In genomic region chr19:13834308-13834790, GRCh38 we compare ENCODE assay signal across 10 cellular contexts. TPM values are rescaled to one million over a fixed set of nuclear protein-coding genes. Genes with fewer than 3 reads are reported as not detected.
DNase-seq lines count a peak whose midpoint lies in the region; ATAC-seq, FAIRE-seq and TF ChIP-seq lines count a peak whose summit lies in the region.
"Had no signal": no experiment of that assay in that cellular context is flagged by ENCODE, and none has a peak within 500 bp of the region (broad histone marks: within the 10 kb centered on the region; RNA-seq: fewer than 3 reads in every experiment).

No MANE protein-coding gene starts in this region.

- intact Hi-C loops in prostate gland (cut with DNase I): no loop called here

- no peaks in the 10 kb centered on the region for H3K9me3 ChIP-seq in SU-DHL-6 (ENCODE audit: insufficient read depth, low read length)
- no peaks in the 10 kb centered on the region for H3K9me3 ChIP-seq in esophagus (ENCODE audit: control insufficient read depth in 2 of 2, insufficient read depth in 1 of 2, low read depth in 1 of 2, low read length in 1 of 2)
- H3K9me3 ChIP-seq in prostate gland: no peaks in the 10 kb centered on the region

- peak overlapping the region; percentile 55 for H3K4me3 ChIP-seq in SU-DHL-6 (ENCODE audit: insufficient read depth, low read length, poor library complexity, severe bottlenecking)
- H3K4me3 ChIP-seq in esophagus (ENCODE audit: low read depth in 1 of 2, low read length in 2 of 2): no peak overlapping the region
- H3K4me3 ChIP-seq in prostate gland: no peak overlapping the region

- H3K36me3 ChIP-seq in SU-DHL-6 (ENCODE audit: low read length) (no peaks in the 10 kb centered on the region), esophagus (ENCODE audit: control insufficient read depth in 2 of 2, insufficient read depth in 2 of 2, low read length in 1 of 2) (peaks cover 3 to 28% of the 10 kb centered on the region in 2 donors), prostate gland (peaks cover 5 to 6% of the 10 kb centered on the region in 2 donors)

- H3K9me2 ChIP-seq in SU-DHL-6 (replicated peaks; ENCODE audit: insufficient read depth, low read length): no peaks in the 10 kb centered on the region

- H3F3A ChIP-seq in SU-DHL-6 (ENCODE audit: insufficient read depth): no peaks in the 10 kb centered on the region

- H3K4me2 ChIP-seq in SU-DHL-6 (ENCODE audit: low read depth, low read length, poor library complexity, severe bottlenecking): peak overlapping the region; percentile 70

- WGBS in esophagus, 2 donors: 43 to 50% methylated on average over 9 of the region's 9 CpGs
- WGBS in prostate gland: 42% methylated on average over 9 of the region's 9 CpGs

- H4K20me1 ChIP-seq in SU-DHL-6 (ENCODE audit: low read depth, low read length): no peaks in the 10 kb centered on the region

- H2AFZ ChIP-seq in SU-DHL-6 (ENCODE audit: low read depth, low read length, severe bottlenecking): peak overlapping the region; percentile 81

- TF ChIP-seq CTCF in SU-DHL-6 (IDR thresholded peaks at IDR 0.05; ENCODE audit: insufficient read depth, low read length, poor library complexity, severe bottlenecking): no peak
- no peak for TF ChIP-seq CTCF in prostate gland (IDR thresholded peaks at IDR 0.05)

- peak; percentile 77 for FAIRE-seq in G401.6 (lab: Jason Lieb, UNC)

- H3K4me1 ChIP-seq in esophagus (ENCODE audit: control insufficient read depth in 2 of 2, insufficient read depth in 2 of 2, low read length in 1 of 2) (peaks cover 10 to 26% of the 10 kb centered on the region in 2 donors), prostate gland (replicated peaks) (peaks cover 13% of the 10 kb centered on the region)

- H3K27me3 ChIP-seq in SU-DHL-6 (ENCODE audit: low read length) (no peaks in the 10 kb centered on the region), esophagus (ENCODE audit: control insufficient read depth in 1 of 2, insufficient read depth in 2 of 2, low read length in 2 of 2) (no peaks in the 10 kb centered on the region), prostate gland (replicated peaks; ENCODE audit: insufficient read depth) (no peaks in the 10 kb centered on the region)

- H3K27ac ChIP-seq in SU-DHL-6 (ENCODE audit: low read depth, low read length) (no peak overlapping the region), esophagus (ENCODE audit: low read depth in 2 of 2, low read length in 1 of 2) (peak overlapping the region; percentile 85 to 88), prostate gland (peak overlapping the region; percentile 78)

- ATAC-seq in HG03342 (IDR thresholded peaks at IDR 0.05; ENCODE audit: unreplicated experiment) (no peak), HG02884 (IDR thresholded peaks at IDR 0.05; ENCODE audit: unreplicated experiment) (no peak), HG02852 (IDR thresholded peaks at IDR 0.05; ENCODE audit: unreplicated experiment) (no peak)

- H3K79me2 ChIP-seq in SU-DHL-6 (ENCODE audit: insufficient read depth, low read length): no peaks in the 10 kb centered on the region

- TF ChIP-seq POLR2A in prostate gland (IDR thresholded peaks at IDR 0.05): peak; percentile 7

- peak overlapping the region; percentile 59 for H3K9ac ChIP-seq in SU-DHL-6 (ENCODE audit: low read length)

- no peak for DNase-seq in prostate gland (ENCODE audit: low spot score)
- DNase-seq in activated CD4-positive, alpha-beta T cell treated with anti-CD3 and anti-CD28 coated beads, Interleukin-2, amount 50 U/mL, for 48 hours: no peak
- DNase-seq: GOT3 had no signal

RNA-seq across cellular contexts. Expression of gene ZSWIM4, which starts 39.1 kb away (rescaled TPM):
- 10 to 100 TPM; 10.1 to 17.0 TPM for polyA plus RNA-seq in esophagus
- total RNA-seq in prostate gland: 10 to 100 TPM in 1 of 2 donors, 1 to 10 TPM in 1; 9.7 to 14.2 TPM

RNA-seq across cellular contexts. Expression of gene NANOS3, which starts 42.6 kb away (rescaled TPM):
- not detected for polyA plus RNA-seq in esophagus
- 1 to 10 TPM in 1 of 2 donors, not detected in 1; 1.5 TPM for total RNA-seq in prostate gland
- total RNA-seq: mesenteric fat pad had no signal
